In genomic region chr13:97559030-97559429, GRCh38 we compare ENCODE assay signal across 25 cellular contexts.
"Had no signal": no experiment of that assay in that cellular context is flagged by ENCODE, and none has a peak within 500 bp of the region (broad histone marks: within the 10 kb centered on the region; RNA-seq: fewer than 3 reads in every experiment).

No MANE protein-coding gene starts in this region.

- H3K27me3 ChIP-seq: SJCRH30 had no signal

- DNase-seq: IMR-90, Kasumi-1, MV-4-11, NCI-H1048, NCI-H1105, NCI-H1417, NCI-H1436 treated with DMSO at 0.1 percent for 48 hours, NCI-H1694, NCI-H1930, NCI-H2081, NCI-H2107, NCI-H2227 treated with DMSO at 0.1 percent for 48 hours, NCI-H446, NCI-H510A, NCI-H524 treated with DMSO at 0.1 percent for 48 hours, NCI-H69, NCI-H774, SHP77 treated with DMSO at 0.1 percent for 48 hours, SJCRH30 had no signal

- H3K36me3 ChIP-seq: SJCRH30 had no signal

- H3K27ac ChIP-seq: KMS-11, SJCRH30 had no signal

- H3K4me1 ChIP-seq: SJCRH30 had no signal

- H3K9ac ChIP-seq: KMS-11 had no signal

- H3K4me2 ChIP-seq: KMS-11 had no signal

- H3K9me3 ChIP-seq: SJCRH30 had no signal

- ATAC-seq: HepG2, K562, Panc1, Right ventricle myocardium inferior, SK-N-SH treated with all-trans-retinoic acid at 6 μM for 48 hours had no signal

- H3K4me3 ChIP-seq: K562, SJCRH30 had no signal
